Comparison of ENCODE assay signal across 1 cellular context in the genomic region with DNA sequence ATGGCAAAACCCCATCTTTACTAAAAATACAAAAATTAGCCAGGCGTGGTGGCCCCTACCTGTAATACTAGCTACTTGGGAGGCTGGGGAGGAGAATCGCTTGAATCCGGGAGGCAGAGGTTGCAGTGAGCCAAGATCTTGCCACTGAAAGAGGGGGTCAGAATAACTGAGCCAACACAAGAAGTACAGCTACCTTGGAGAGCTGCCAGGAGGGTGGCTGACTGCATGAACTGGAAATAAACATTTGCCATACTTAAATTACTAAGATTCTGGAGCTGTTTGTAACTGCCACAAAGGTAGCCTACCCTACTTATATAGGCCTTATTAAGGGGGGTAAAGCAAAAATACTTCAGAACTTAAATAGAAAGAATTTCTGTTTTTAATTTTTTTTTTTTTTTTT.
TF ChIP-seq lines count a peak whose summit lies in the region.

No MANE protein-coding gene starts in this region.

TF ChIP-seq in K562, 482 proteins besides CTCF, POLR2A, EP300 and RAD21 (continued from another document):
- no peak for TF ChIP-seq MGA (IDR thresholded peaks at IDR 0.05)
TF ChIP-seq in K562: peak in this region for 2.
